10 cellular contexts compared by ENCODE assay signal in the genomic region with DNA sequence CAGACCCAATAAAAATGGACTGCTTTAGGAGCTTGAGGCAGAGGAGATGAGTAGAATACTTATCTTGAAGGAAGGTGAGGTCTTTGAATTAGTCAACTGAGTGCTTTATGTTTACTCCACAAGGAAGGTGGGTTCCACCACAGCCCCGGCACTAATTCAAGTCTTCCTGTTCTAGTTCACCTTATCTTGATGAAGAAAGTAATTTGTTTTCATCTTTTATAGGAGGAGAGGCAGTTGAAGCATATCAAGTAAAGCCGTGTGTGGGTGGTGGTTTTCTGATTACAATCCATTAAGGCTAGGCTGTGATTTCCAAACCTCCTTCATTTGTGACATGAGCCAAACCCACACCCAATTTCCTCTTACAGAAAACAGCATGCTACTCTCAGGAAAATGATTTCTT. TPM values are rescaled to one million over a fixed set of nuclear protein-coding genes. Genes with fewer than 3 reads are reported as not detected.
DNase-seq lines count a peak whose midpoint lies in the region; ATAC-seq and TF ChIP-seq lines count a peak whose summit lies in the region.
"Had no signal": no experiment of that assay in that cellular context is flagged by ENCODE, and none has a peak within 500 bp of the region (broad histone marks: within the 10 kb centered on the region; RNA-seq: fewer than 3 reads in every experiment).

No MANE protein-coding gene starts in this region.

- no peaks in the 10 kb centered on the region for H3K27me3 ChIP-seq in tibial nerve

- intact Hi-C loops in posterior cingulate gyrus (cut with DNase I) = no loop called here

- no peak for TF ChIP-seq POLR2A in tibial nerve (IDR thresholded peaks at IDR 0.05)

- H3K36me3 ChIP-seq in tibial nerve = peaks cover 0 to 31% (median 0%) of the 10 kb centered on the region in 3 donors

- H3K9me3 ChIP-seq in tibial nerve = no peaks in the 10 kb centered on the region

- peaks cover 0 to 12% (median 0%) of the 10 kb centered on the region in 4 donors for H3K4me1 ChIP-seq in tibial nerve

- WGBS in tibial nerve, 2 donors = 44 to 52% methylated on average over 2 of the region's 2 CpGs

- H3K4me3 ChIP-seq in choroid plexus epithelial cell (ENCODE audit: low read depth, low read length) (no peak overlapping the region), skin epidermis (no peak overlapping the region), tibial nerve (no peak overlapping the region)

- TF ChIP-seq CTCF in choroid plexus epithelial cell (conservative IDR thresholded peaks at IDR 0.05; ENCODE audit: low read depth, low read length) = no peak
- TF ChIP-seq CTCF in tibial nerve (IDR thresholded peaks at IDR 0.05) = no peak

- no peak for TF ChIP-seq EP300 in tibial nerve (IDR thresholded peaks at IDR 0.05)

- H3K27ac ChIP-seq in skin epidermis = peak overlapping the region in 17 of 21 experiments; percentile 14 to 90 (median 61)
- H3K27ac ChIP-seq in tibial nerve = peak overlapping the region in 2 of 4 donors; percentile 13 to 32
- H3K27ac ChIP-seq: parathyroid adenoma had no signal

- ATAC-seq in GM21390 (IDR thresholded peaks at IDR 0.05; ENCODE audit: unreplicated experiment) = no peak

- peak; percentile 34 for DNase-seq in GM03348 (ENCODE audit: low spot score)
- peak; percentile 61 for DNase-seq in T-helper 22 cell (ENCODE audit: low read depth)
- DNase-seq in choroid plexus epithelial cell (ENCODE audit: low read depth) = peak; percentile 15
- no peak for DNase-seq in posterior cingulate gyrus
- no peak for DNase-seq in tibial nerve (ENCODE audit: low spot score in 2 of 2)
- no peak for DNase-seq in NCI-H2029 (lab: John Stamatoyannopoulos, UW)
- DNase-seq: NCI-H774 had no signal

RNA-seq across cellular contexts. Expression of a gene that starts 35.6 kb away (rescaled TPM):
- not detected for total RNA-seq in tibial nerve

Comparison
In these comparisons a context has a peak if more than half of its experiments do, and no peak if none do; other contexts are left out.
1. DNase-seq: peak in GM03348 (single experiment), T-helper 22 cell (single experiment) and choroid plexus epithelial cell (single experiment); none in posterior cingulate gyrus (0 of 10), tibial nerve (0 of 2) and NCI-H2029 (single experiment).